In genomic region chr13:85654227-85654626, GRCh38 we compare ENCODE assay signal across 21 cellular contexts.
"Had no signal": no experiment of that assay in that cellular context is flagged by ENCODE, and none has a peak within 500 bp of the region (broad histone marks: within the 10 kb centered on the region; RNA-seq: fewer than 3 reads in every experiment).

No MANE protein-coding gene starts in this region.

- H3K4me1 ChIP-seq: adrenal gland, lower lobe of right lung, thyroid gland had no signal

- H3K27me3 ChIP-seq: adrenal gland, hepatocyte, thyroid gland had no signal

- H3K36me3 ChIP-seq: adrenal gland, lower lobe of right lung, thyroid gland had no signal

- H3K4me2 ChIP-seq: hepatocyte had no signal

- ATAC-seq: activated CD4-positive, alpha-beta T cell treated with anti-CD3 and anti-CD28 coated beads for 36 hours; activated T-cell treated with anti-CD3 and anti-CD28 coated beads, Interleukin-2, amount 50 U/mL, for 4 hours; esophagus mucosa; left lobe of liver; lower lobe of right lung; naive thymus-derived CD8-positive, alpha-beta T cell; stimulated activated naive CD8-positive, alpha-beta T cell treated with anti-CD3 and anti-CD28 coated beads, Interleukin-15, Interleukin-2, amounts not matched to agents 100 U/mL and 50 U/mL, for 24 hours had no signal

- FAIRE-seq: astrocyte had no signal

- H3K27ac ChIP-seq: adrenal gland, hepatocyte, lower lobe of right lung, thyroid gland had no signal

- H3K9me3 ChIP-seq: adrenal gland, lower lobe of right lung, thyroid gland had no signal

- H3K4me3 ChIP-seq: adrenal gland, hepatocyte, lower lobe of right lung, thyroid gland had no signal

- DNase-seq: activated B cell treated with CpG ODN at 0.5 μM for 24 hours; activated CD4-positive, alpha-beta T cell treated with anti-CD3 and anti-CD28 coated beads for 36 hours; activated CD4-positive, alpha-beta T cell treated with anti-CD3 and anti-CD28 coated beads, Interleukin-2, amount 50 U/mL, for 4 hours; activated CD8-positive, alpha-beta memory T cell treated with anti-CD3 and anti-CD28 coated beads, Interleukin-2, amount 50 U/mL, for 48 hours; activated naive CD4-positive, alpha-beta T cell; activated T-cell treated with anti-CD3 and anti-CD28 coated beads, Interleukin-2, amount 50 U/mL, for 4 hours; adrenal gland; central memory CD4-positive, alpha-beta T cell; dermis blood vessel endothelial cell; effector CD8-positive, alpha-beta T cell; foreskin melanocyte; immature natural killer cell; lower lobe of right lung; naive thymus-derived CD8-positive, alpha-beta T cell; stimulated activated CD4-positive, alpha-beta T cell treated with anti-CD3 and anti-CD28 coated beads, Interleukin-4, amount 100 ng/mL, for 4 hours; stimulated activated naive CD8-positive, alpha-beta T cell treated with anti-CD3 and anti-CD28 coated beads, Interleukin-15, Interleukin-2, amounts not matched to agents 100 U/mL and 50 U/mL, for 24 hours; thyroid gland had no signal

- H3K79me2 ChIP-seq: hepatocyte had no signal
